ENCODE assay signal across 10 cellular contexts in the genomic region with DNA sequence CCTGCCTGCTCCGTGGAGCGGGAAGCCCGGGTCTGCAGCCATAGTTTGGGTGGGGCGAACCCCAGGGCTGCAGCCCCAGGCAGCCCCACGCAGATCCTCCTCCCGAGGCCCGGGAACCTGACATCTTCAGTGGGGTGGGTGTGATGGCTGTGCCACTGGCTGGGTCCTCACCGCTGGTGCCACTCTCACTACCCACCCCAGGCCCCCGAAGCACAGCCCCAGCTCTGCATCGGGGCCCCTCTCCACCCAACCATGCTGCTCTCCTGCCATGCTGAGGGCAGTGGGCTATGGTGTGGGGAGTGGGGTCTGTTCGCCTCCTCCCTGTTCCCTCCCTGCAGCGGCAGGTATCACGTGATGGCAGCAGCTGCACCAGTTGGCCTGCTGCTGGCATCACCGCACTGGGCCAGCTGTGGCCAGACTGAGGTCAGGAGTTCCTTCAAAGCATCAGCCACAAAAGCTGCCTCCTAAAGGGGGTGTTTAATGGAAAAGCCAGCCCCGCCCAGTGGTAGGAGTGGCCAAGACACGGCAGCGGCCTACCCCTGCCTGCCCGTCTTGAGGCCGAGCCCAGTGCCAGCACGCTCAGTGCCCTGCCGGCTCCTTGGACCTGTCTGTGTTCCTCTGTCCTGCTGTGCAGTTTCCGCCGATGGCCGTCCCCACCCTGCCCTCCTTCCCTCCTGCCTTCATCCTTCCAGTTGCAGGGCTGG. TPM values are rescaled to one million over a fixed set of nuclear protein-coding genes. Genes with fewer than 3 reads are reported as not detected.
A peak's percentile ranks its signal among the peaks of the same experiment; 100 is the strongest.
DNase-seq lines count a peak whose midpoint lies in the region; ATAC-seq and TF ChIP-seq lines count a peak whose summit lies in the region.
"Had no signal": no experiment of that assay in that cellular context is flagged by ENCODE, and none has a peak within 500 bp of the region (broad histone marks: within the 10 kb centered on the region; RNA-seq: fewer than 3 reads in every experiment).

No MANE protein-coding gene starts in this region.

- no peaks in the 10 kb centered on the region for H3K9me3 Mint-ChIP-seq in chondrocyte (ENCODE audit: low read depth)
- H3K9me3 Mint-ChIP-seq: activated naive CD8-positive, alpha-beta T cell treated with anti-CD3 and anti-CD28 coated beads, Interleukin-2, amount 10 ng/mL, durations not matched to agents 7 days and 5 days had no signal

- H3F3A ChIP-seq in MM.1S (ENCODE audit: insufficient read depth, low read length) = no peaks in the 10 kb centered on the region

- H3K79me2 ChIP-seq in MM.1S (ENCODE audit: low read length) = peaks cover 44% of the 10 kb centered on the region

- H3K36me3 Mint-ChIP-seq in chondrocyte (ENCODE audit: low read depth) = peaks cover 5% of the 10 kb centered on the region

- H3K27me3 ChIP-seq in MG63 (no peaks in the 10 kb centered on the region), MM.1S (replicated peaks; ENCODE audit: insufficient read depth, low read length) (no peaks in the 10 kb centered on the region)

- no peaks in the 10 kb centered on the region for H3K27me3 Mint-ChIP-seq in chondrocyte (ENCODE audit: low read depth)
- H3K27me3 Mint-ChIP-seq: activated naive CD8-positive, alpha-beta T cell treated with anti-CD3 and anti-CD28 coated beads, Interleukin-2, amount 10 ng/mL, durations not matched to agents 7 days and 5 days had no signal

- no peak overlapping the region for H3K27ac Mint-ChIP-seq in chondrocyte (ENCODE audit: unreplicated experiment)
- H3K27ac Mint-ChIP-seq: activated naive CD8-positive, alpha-beta T cell treated with anti-CD3 and anti-CD28 coated beads, Interleukin-2, amount 10 ng/mL, durations not matched to agents 7 days and 5 days had no signal

- H3K4me1 Mint-ChIP-seq in chondrocyte (ENCODE audit: low read depth) = no peaks in the 10 kb centered on the region

- DNase-seq in MG63 = peak; percentile 49
- peak; percentile 84 for DNase-seq in chondrocyte (ENCODE audit: low spot score)
- peak; percentile 2 for DNase-seq in kidney glomerular epithelial cell (lab: John Stamatoyannopoulos, UW)
- peak; percentile 29 for DNase-seq in skeletal muscle cell (ENCODE audit: low read depth)
- DNase-seq in DMS53 treated with DMSO at 0.1 percent for 48 hours (lab: John Stamatoyannopoulos, UW; ENCODE audit: unreplicated experiment) = no peak
- no peak for DNase-seq in MM.1S
- DNase-seq in NCI-H748 treated with DMSO at 0.1 percent for 48 hours (lab: John Stamatoyannopoulos, UW) = no peak
- DNase-seq: activated naive CD8-positive, alpha-beta T cell treated with anti-CD3 and anti-CD28 coated beads, Interleukin-2, amount 10 ng/mL, durations not matched to agents 7 days and 5 days; NCI-H187 had no signal

- H3K36me3 ChIP-seq in MG63 (peaks cover 46% of the 10 kb centered on the region), MM.1S (replicated peaks; ENCODE audit: insufficient read depth, low read length) (no peaks in the 10 kb centered on the region; the same call in 1 of the 2 replicates)

- no peaks in the 10 kb centered on the region for H3K9me2 ChIP-seq in MM.1S (replicated peaks; ENCODE audit: insufficient read depth, low read length)

- H3K4me3 Mint-ChIP-seq in chondrocyte (ENCODE audit: unreplicated experiment) = no peak overlapping the region
- H3K4me3 Mint-ChIP-seq: activated naive CD8-positive, alpha-beta T cell treated with anti-CD3 and anti-CD28 coated beads, Interleukin-2, amount 10 ng/mL, durations not matched to agents 7 days and 5 days had no signal

- H3K4me2 ChIP-seq in MM.1S (ENCODE audit: low read depth, low read length) = no peak overlapping the region

- TF ChIP-seq CTCF in chondrocyte (IDR thresholded peaks at IDR 0.05) (no peak), MM.1S (IDR thresholded peaks at IDR 0.05; ENCODE audit: low read length) (no peak)

- no peak overlapping the region for H3K4me3 ChIP-seq in MG63
- H3K4me3 ChIP-seq in skeletal muscle cell (ENCODE audit: low read depth, low read length) = no peak overlapping the region
- no peak overlapping the region for H3K4me3 ChIP-seq in MM.1S (ENCODE audit: low read length)

- no peak overlapping the region for H2AFZ ChIP-seq in MM.1S (ENCODE audit: low read length)

- H4K20me1 ChIP-seq in MM.1S (ENCODE audit: insufficient read depth, low read length) = no peaks in the 10 kb centered on the region

- ATAC-seq in HG03159 (IDR thresholded peaks at IDR 0.05; ENCODE audit: unreplicated experiment) = no peak

- no peak overlapping the region for H3K27ac ChIP-seq in MM.1S (ENCODE audit: low read length)

- H3K9ac ChIP-seq in MM.1S (ENCODE audit: low read length) = no peak overlapping the region

- H3K4me1 ChIP-seq in MM.1S (ENCODE audit: low read length) = no peaks in the 10 kb centered on the region

- H3K9me3 ChIP-seq in MG63 (no peaks in the 10 kb centered on the region), MM.1S (replicated peaks; ENCODE audit: insufficient read depth, low read length) (no peaks in the 10 kb centered on the region)

RNA-seq across cellular contexts. Expression of a gene that starts 10.8 kb away (rescaled TPM):
- 49.6 and 71.6 TPM in 2 replicates for total RNA-seq in MG63 (2014; rRNA removed; shearing (Covaris generic); ENCODE audit: low replicate concordance)
- 27.3 to 29.7 TPM (median 27.4 TPM) in 3 replicates for total RNA-seq in chondrocyte

RNA-seq across cellular contexts. Expression of a gene that starts 26.9 kb away (rescaled TPM):
- total RNA-seq in MG63 (2014; rRNA removed; shearing (Covaris generic); ENCODE audit: low replicate concordance) = 0.22 and 1.7 TPM in 2 replicates
- 2.8 to 4.3 TPM (median 3.1 TPM) in 3 replicates for total RNA-seq in chondrocyte

RNA-seq across cellular contexts. Expression of a gene that starts 59.3 kb away (rescaled TPM):
- total RNA-seq in MG63 (2014; rRNA removed; shearing (Covaris generic); ENCODE audit: low replicate concordance) = 11.2 and 21.1 TPM in 2 replicates
- 363 to 615 TPM (median 378 TPM) in 3 replicates for total RNA-seq in chondrocyte

Comparison
In these comparisons a context has a peak if more than half of its experiments do, and no peak if none do; other contexts are left out.
1. DNase-seq: peak in MG63 (single experiment), chondrocyte (single experiment), kidney glomerular epithelial cell (single experiment) and skeletal muscle cell (single experiment); none in DMS53 treated with DMSO at 0.1 percent for 48 hours (single experiment), MM.1S (single experiment) and NCI-H748 treated with DMSO at 0.1 percent for 48 hours (single experiment).
2. RNA of a gene that starts 59.3 kb away (total RNA-seq): 363 to 615 TPM in chondrocyte; 11.2 to 21.1 TPM in MG63; every median in the first group is over 10 times any median in the second.